Comparison of ENCODE assay signal across 8 cellular contexts in the genomic region with DNA sequence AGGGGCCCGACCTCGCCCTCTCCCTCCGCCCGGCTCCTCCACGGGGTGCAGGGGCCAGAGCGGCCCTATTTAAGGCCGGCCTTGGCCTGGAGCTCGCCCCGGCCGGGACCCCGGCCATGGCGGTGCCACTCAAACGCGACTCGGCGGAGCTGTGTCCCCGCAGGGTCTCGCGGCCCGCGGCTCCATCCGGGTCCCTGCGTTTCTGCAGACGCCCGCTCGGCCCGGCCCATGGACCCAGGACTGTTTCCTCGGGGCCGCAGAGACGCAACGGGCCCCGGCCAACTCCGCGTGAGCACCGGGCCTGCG. TPM values are rescaled to one million over a fixed set of nuclear protein-coding genes. Genes with fewer than 3 reads are reported as not detected.
DNase-seq lines count a peak whose midpoint lies in the region; ATAC-seq and TF ChIP-seq lines count a peak whose summit lies in the region.

No MANE protein-coding gene starts in this region.

- H3K79me2 ChIP-seq in HCT116 (ENCODE audit: insufficient read depth, low read length) = peaks cover 25% of the 10 kb centered on the region; the same call in 1 of the 2 replicates

- H3K36me3 ChIP-seq in HCT116 (ENCODE audit: control insufficient read depth in 1 of 2, insufficient read depth in 2 of 2, low read length in 2 of 2) (no peaks in the 10 kb centered on the region), left lung (peaks cover 0 to 27% of the 10 kb centered on the region in 2 donors), transverse colon (no peaks in the 10 kb centered on the region)

- H3K4me1 ChIP-seq in HCT116 (ENCODE audit: control insufficient read depth in 1 of 2, insufficient read depth in 2 of 2, low read length in 2 of 2) (peaks cover 17 to 51% of the 10 kb centered on the region in 2 experiments), left lung (peaks cover 13 to 35% of the 10 kb centered on the region in 2 donors), transverse colon (peaks cover 14 to 33% (median 29%) of the 10 kb centered on the region in 4 donors)

- H3K27me3 ChIP-seq in HCT116 (ENCODE audit: insufficient read depth, low read length) = no peaks in the 10 kb centered on the region
- peaks cover 0 to under 1% of the 10 kb centered on the region in 2 donors for H3K27me3 ChIP-seq in left lung
- no peaks in the 10 kb centered on the region for H3K27me3 ChIP-seq in transverse colon

- TF ChIP-seq EP300 in transverse colon (IDR thresholded peaks at IDR 0.05; ENCODE audit: low read depth) = no peak

- H3K9me3 ChIP-seq in HCT116 (ENCODE audit: control insufficient read depth in 1 of 2, insufficient read depth in 1 of 2, low read depth in 1 of 2, low read length in 2 of 2) = no peaks in the 10 kb centered on the region
- no peaks in the 10 kb centered on the region for H3K9me3 ChIP-seq in left lung
- no peaks in the 10 kb centered on the region for H3K9me3 ChIP-seq in transverse colon

- H3K36me3 Mint-ChIP-seq in activated naive CD8-positive, alpha-beta T cell treated with anti-CD3 and anti-CD28 coated beads for 36 hours = peaks cover 5% of the 10 kb centered on the region

- TF ChIP-seq CTCF in AG10803 (conservative IDR thresholded peaks at IDR 0.05; ENCODE audit: low read length) (no peak), HCT116 (IDR thresholded peaks at IDR 0.05 in 2 of 3, conservative IDR thresholded peaks at IDR 0.05 in 1 of 3; ENCODE audit: borderline replicate concordance in 1 of 3, insufficient read depth in 1 of 3, low read depth in 2 of 3, low read length in 2 of 3) (no peak), left lung (IDR thresholded peaks at IDR 0.05) (no peak), transverse colon (IDR thresholded peaks at IDR 0.05) (no peak), GM13976 (IDR thresholded peaks at IDR 0.05; ENCODE audit: borderline replicate concordance, control extremely low read depth, extremely low read depth, insufficient read depth, missing control alignments) (no peak)

- no peak overlapping the region for H2AFZ ChIP-seq in HCT116 (ENCODE audit: low read depth, low read length, poor library complexity, severe bottlenecking)

- TF ChIP-seq POLR2A in HCT116 (IDR thresholded peaks at IDR 0.05; ENCODE audit: borderline replicate concordance, extremely low read depth, insufficient read depth, insufficient read length) = no peak
- no peak for TF ChIP-seq POLR2A in transverse colon (IDR thresholded peaks at IDR 0.05)

- peaks cover 16% of the 10 kb centered on the region for H3K4me1 Mint-ChIP-seq in activated naive CD8-positive, alpha-beta T cell treated with anti-CD3 and anti-CD28 coated beads for 36 hours

- peak overlapping the region; percentile 97 for H3K9ac ChIP-seq in HCT116 (ENCODE audit: low read length)

- H3K27ac ChIP-seq in HCT116 (ENCODE audit: low read depth, low read length) (peak overlapping the region; percentile 100), left lung (peak overlapping the region; percentile 91 to 93), transverse colon (peak overlapping the region; percentile 94 to 98 (median 97))

- in situ Hi-C loops in transverse colon (cut with MboI; ENCODE audit: low pct_ligation_motif_present in 1 of 4, low pct_unique_long_range_greater_than_20kb in 1 of 4, low sequenced_read_pairs in 3 of 4) = loop anchor here in 1 of 4 donors (25.0 kb wide), 1 partner anchor 256 kb away; no protein-coding TSS in a partner anchor
- in situ Hi-C loops in GM13976 (cut with MboI; ENCODE audit: low sequenced_read_pairs, unreplicated experiment) = loop anchor here (10.0 kb wide), 1 partner anchor 153 kb away; the partner anchor contains the start of gene UBAC1

- H3K9me3 Mint-ChIP-seq in activated naive CD8-positive, alpha-beta T cell treated with anti-CD3 and anti-CD28 coated beads for 36 hours = no peaks in the 10 kb centered on the region

- 1% methylated on average over 36 of the region's 36 CpGs; no CpG with 5 or more reads in 1 of the 2 donors for WGBS in transverse colon (ENCODE audit: low coverage in 1 of 2), 2 donors

- peak overlapping the region; percentile 99 for H3K4me2 ChIP-seq in HCT116 (ENCODE audit: low read length)

- POLR2A ChIA-PET in HCT116 (lab: Charles Lee) = interaction anchor here (1.0 to 1.5 kb wide), 2 partner anchors 9 to 21 kb away, joined by 3 to 8 read pairs; no protein-coding TSS in a partner anchor

- RAD21 ChIA-PET in HCT116 (lab: Charles Lee; ENCODE audit: low non-redundant PET in 1 of 2, low total read pairs in 2 of 2, uncharacterized antibody in 2 of 2, unreplicated experiment in 2 of 2) = interaction anchor here in 1 of 2 experiments (1.1 to 1.3 kb wide), 2 partner anchors 9 to 24 kb away, joined by 3 to 4 read pairs; no protein-coding TSS in a partner anchor

- no peak for TF ChIP-seq RAD21 in HCT116 (IDR thresholded peaks at IDR 0.05; ENCODE audit: low read depth)

- no peaks in the 10 kb centered on the region for H3K27me3 Mint-ChIP-seq in activated naive CD8-positive, alpha-beta T cell treated with anti-CD3 and anti-CD28 coated beads for 36 hours

- no peaks in the 10 kb centered on the region for H4K20me1 ChIP-seq in HCT116 (ENCODE audit: insufficient read depth)

- peak overlapping the region; percentile 64 for H3K4me3 ChIP-seq in AG10803 (ENCODE audit: low read length)
- peak overlapping the region; percentile 74 to 87 for H3K4me3 ChIP-seq in HCT116 (replicated peaks in 1 of 2; ENCODE audit: low read depth in 1 of 2, low read length in 2 of 2)
- peak overlapping the region; percentile 72 to 96 for H3K4me3 ChIP-seq in left lung
- peak overlapping the region; percentile 65 to 93 (median 90) for H3K4me3 ChIP-seq in transverse colon

- H3K4me3 Mint-ChIP-seq in activated naive CD8-positive, alpha-beta T cell treated with anti-CD3 and anti-CD28 coated beads for 36 hours = peak overlapping the region; percentile 86

- no peak for ATAC-seq in HCT116
- no peak for ATAC-seq in left lung

- CTCF ChIA-PET in HCT116 (lab: Charles Lee) = interaction anchor here (1.3 to 1.7 kb wide), 2 partner anchors 28 to 151 kb away, joined by 3 to 9 read pairs; no protein-coding TSS in a partner anchor

- no peaks in the 10 kb centered on the region for H3K9me2 ChIP-seq in HCT116 (ENCODE audit: insufficient read depth)

- DNase-seq in AG10803 (ENCODE audit: low read depth) = no peak
- DNase-seq in HCT116 (ENCODE audit: low read depth, low spot score) = no peak
- no peak for DNase-seq in activated naive CD8-positive, alpha-beta T cell treated with anti-CD3 and anti-CD28 coated beads for 36 hours
- DNase-seq in left lung = peak in 1 of 2 donors; percentile 93
- no peak for DNase-seq in transverse colon
- no peak for DNase-seq in NK-92 (lab: John Stamatoyannopoulos, UW; ENCODE audit: unreplicated experiment)
- no peak for DNase-seq in medulla oblongata (ENCODE audit: extremely low spot score)
- DNase-seq in GM13976 (ENCODE audit: low spot score) = no peak

- peak overlapping the region; percentile 90 for H3K27ac Mint-ChIP-seq in activated naive CD8-positive, alpha-beta T cell treated with anti-CD3 and anti-CD28 coated beads for 36 hours

- BruUV-seq in HCT116 (replicated peaks; lab: Mats Ljungman, UMichigan) = no TSS peak

- intact Hi-C loops in HCT116 (cut with micrococcal nuclease) = no loop called here
- intact Hi-C loops in left lung (cut with DNase I) = no loop called here
- intact Hi-C loops in transverse colon (cut with DNase I; ENCODE audit: low total_unique reads) = no loop called here

TF ChIP-seq in HCT116, 20 proteins besides CTCF, POLR2A, EP300 and RAD21:
- TF ChIP-seq ZFX (IDR thresholded peaks at IDR 0.05) (peak; percentile 95), FOSL1 (IDR thresholded peaks at IDR 0.05; ENCODE audit: low read depth) (no peak)

RNA-seq across cellular contexts. Expression of gene TMEM250, which starts 0.7 kb away (rescaled TPM):
- total RNA-seq in HCT116 (2021; ENCODE audit: unreplicated experiment) (37.5 TPM), left lung (10 to 100 TPM; 30.4 to 42.1 TPM), transverse colon (100 to 1,000 TPM in 2 of 4 donors, 10 to 100 TPM in 2; 50.3 to 187 (median 86.6) TPM)
- polyA plus RNA-seq in HCT116 (2012) = 22.1 and 22.3 TPM in 2 replicates
- total RNA-seq in activated naive CD8-positive, alpha-beta T cell treated with anti-CD3 and anti-CD28 coated beads for 36 hours = 10 to 100 TPM; 27.2 to 28.7 TPM

RNA-seq across cellular contexts. Expression of gene NACC2, which starts 22.9 kb away (rescaled TPM):
- total RNA-seq in HCT116 (2021; ENCODE audit: unreplicated experiment) = 27.8 TPM
- polyA plus RNA-seq in HCT116 (2012) = 11.2 and 11.3 TPM in 2 replicates
- total RNA-seq in activated naive CD8-positive, alpha-beta T cell treated with anti-CD3 and anti-CD28 coated beads for 36 hours = 1 to 10 TPM; 5.3 to 5.6 TPM
- total RNA-seq in left lung = 10 to 100 TPM; 25.2 to 29.5 TPM
- 10 to 100 TPM; 22.2 to 64.3 (median 26.5) TPM for total RNA-seq in transverse colon
